In the genomic region with DNA sequence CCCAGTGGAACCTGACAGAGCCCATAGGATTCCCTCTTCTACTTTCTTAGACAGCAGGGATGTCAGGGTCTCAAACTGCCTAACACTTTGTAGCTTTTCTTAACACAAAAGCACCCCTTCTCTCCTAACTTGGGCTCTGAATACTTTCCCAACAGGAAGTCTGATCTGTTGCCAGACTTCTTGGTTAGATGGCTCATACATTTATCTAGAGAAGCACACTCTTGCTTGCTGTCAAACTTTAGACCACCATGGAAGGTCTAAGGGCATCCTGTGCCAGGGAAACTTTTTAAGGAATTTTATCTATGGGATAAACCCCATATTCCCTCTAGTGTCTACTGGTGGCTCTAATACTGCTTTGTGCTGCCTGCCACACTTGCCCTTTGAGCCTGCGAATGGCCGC, we compare ENCODE assay signal across 1 cellular context.
TF ChIP-seq lines count a peak whose summit lies in the region.

No MANE protein-coding gene starts in this region.

TF ChIP-seq in HepG2, 621 proteins besides CTCF, POLR2A, EP300 and RAD21:
- no peak for TF ChIP-seq FUBP1 (CRISPR knock-in tag; IDR thresholded peaks at IDR 0.05; ENCODE audit: borderline replicate concordance)
- no peak for TF ChIP-seq MXD4 (CRISPR knock-in tag; IDR thresholded peaks at IDR 0.05)
- TF ChIP-seq GZF1 (CRISPR knock-in tag; IDR thresholded peaks at IDR 0.05), result no peak
- no peak for TF ChIP-seq SNAPC4 (CRISPR knock-in tag; IDR thresholded peaks at IDR 0.05)
- TF ChIP-seq SCMH1 (CRISPR knock-in tag; IDR thresholded peaks at IDR 0.05; ENCODE audit: borderline replicate concordance), result no peak
- no peak for TF ChIP-seq ISL2 (CRISPR knock-in tag; IDR thresholded peaks at IDR 0.05)
- no peak for TF ChIP-seq HDAC1 (CRISPR knock-in tag; IDR thresholded peaks at IDR 0.05)
- TF ChIP-seq CENPX (CRISPR knock-in tag; IDR thresholded peaks at IDR 0.05), result no peak
- TF ChIP-seq RELA (CRISPR knock-in tag; IDR thresholded peaks at IDR 0.05), result no peak
- no peak for TF ChIP-seq PHB2 (IDR thresholded peaks at IDR 0.05; ENCODE audit: partially characterized antibody)
- TF ChIP-seq ZNF768 (CRISPR knock-in tag; IDR thresholded peaks at IDR 0.05), result no peak
